ENCODE assay signal across 8 cellular contexts in genomic region chr18:12307871-12308385, GRCh38. TPM values are rescaled to one million over a fixed set of nuclear protein-coding genes. Genes with fewer than 3 reads are reported as not detected.
DNase-seq lines count a peak whose midpoint lies in the region; ATAC-seq and TF ChIP-seq lines count a peak whose summit lies in the region.

Gene TUBB6, plus strand, starts transcription at chr18:12308241. Its CDS starts 52 bp downstream, at chr18:12308293.

- intact Hi-C loops in left ventricle myocardium inferior (cut with micrococcal nuclease): no loop called here

- H3K36me3 ChIP-seq in adipocyte (ENCODE audit: control insufficient read depth, insufficient read depth, low read length, severe bottlenecking) (peaks cover 24% of the 10 kb centered on the region), left ventricle myocardium inferior (peaks cover 29% of the 10 kb centered on the region), rectal smooth muscle tissue (ENCODE audit: control insufficient read depth, insufficient read depth, low read length) (no peaks in the 10 kb centered on the region)

- peak; percentile 23 for TF ChIP-seq CTCF in left ventricle myocardium inferior (IDR thresholded peaks at IDR 0.05; ENCODE audit: borderline replicate concordance)

- peak within 1 kb of the TSS; percentile 98 for H3K9ac ChIP-seq in adipocyte (ENCODE audit: low read length)
- H3K9ac ChIP-seq in rectal smooth muscle tissue (ENCODE audit: low read length): peak within 1 kb of the TSS; percentile 75

- peaks cover 9% of the 10 kb centered on the region for H3K9me3 ChIP-seq in adipocyte (ENCODE audit: control insufficient read depth, low read length)
- peaks cover 9% of the 10 kb centered on the region for H3K9me3 ChIP-seq in left ventricle myocardium inferior (replicated peaks)

- H3K4me1 ChIP-seq in adipocyte (ENCODE audit: control insufficient read depth, insufficient read depth, low read length) (peaks cover 41% of the 10 kb centered on the region), left ventricle myocardium inferior (peaks cover 44% of the 10 kb centered on the region), rectal smooth muscle tissue (ENCODE audit: control insufficient read depth, insufficient read depth, low read length) (peaks cover 22% of the 10 kb centered on the region)

- peak; percentile 6 for DNase-seq in stimulated activated naive CD4-positive, alpha-beta T cell treated with Interleukin-2 at 50 U/mL for 16 hours (lab: John Stamatoyannopoulos, UW)
- no peak for DNase-seq in stimulated activated naive CD4-positive, alpha-beta T cell (lab: John Stamatoyannopoulos, UW)
- DNase-seq in NCI-H226 (peak; percentile 56), adipocyte (ENCODE audit: low read depth) (peak; percentile 91), left ventricle myocardium inferior (peak; percentile 79)
- no peak for DNase-seq in activated effector memory CD4-positive, alpha-beta T cell treated with anti-CD3 and anti-CD28 coated beads, Interleukin-2, amount 50 U/mL, for 16 hours

- peak; percentile 61 for ATAC-seq in HG02642 (IDR thresholded peaks at IDR 0.05; ENCODE audit: poor library complexity, unreplicated experiment)

- H3K4me3 ChIP-seq in adipocyte (ENCODE audit: low read length): peak within 1 kb of the TSS; percentile 97
- H3K4me3 ChIP-seq in left ventricle myocardium inferior: peak within 1 kb of the TSS; percentile 81
- peak within 1 kb of the TSS; percentile 81 for H3K4me3 ChIP-seq in rectal smooth muscle tissue (ENCODE audit: low read length)

- no peaks in the 10 kb centered on the region for H3K27me3 ChIP-seq in adipocyte (replicated peaks; ENCODE audit: control insufficient read depth, insufficient read depth, low read length)
- H3K27me3 ChIP-seq in left ventricle myocardium inferior (ENCODE audit: low read depth): no peaks in the 10 kb centered on the region
- no peaks in the 10 kb centered on the region for H3K27me3 ChIP-seq in rectal smooth muscle tissue (ENCODE audit: control insufficient read depth, insufficient read depth, low read length)

- peak within 1 kb of the TSS; percentile 98 for H3K27ac ChIP-seq in left ventricle myocardium inferior (replicated peaks)
- peak within 1 kb of the TSS; percentile 98 for H3K27ac ChIP-seq in rectal smooth muscle tissue (ENCODE audit: low read depth, low read length)

RNA-seq across cellular contexts. Expression of gene TUBB6, which starts in this region (rescaled TPM):
- total RNA-seq in left ventricle myocardium inferior: 81.5 TPM

Comparison
In these comparisons a context has a peak if more than half of its experiments do, and no peak if none do; other contexts are left out.
1. DNase-seq: peak in stimulated activated naive CD4-positive, alpha-beta T cell treated with Interleukin-2 at 50 U/mL for 16 hours (single experiment), NCI-H226 (single experiment), adipocyte (single experiment) and left ventricle myocardium inferior (single experiment); none in stimulated activated naive CD4-positive, alpha-beta T cell (0 of 6) and activated effector memory CD4-positive, alpha-beta T cell treated with anti-CD3 and anti-CD28 coated beads, Interleukin-2, amount 50 U/mL, for 16 hours (single experiment).
2. Peak in every context shown above with its lines, with median percentiles within 50 percentile points of each other: H3K4me3 ChIP-seq.